1 cellular context compared by ENCODE assay signal in the genomic region with DNA sequence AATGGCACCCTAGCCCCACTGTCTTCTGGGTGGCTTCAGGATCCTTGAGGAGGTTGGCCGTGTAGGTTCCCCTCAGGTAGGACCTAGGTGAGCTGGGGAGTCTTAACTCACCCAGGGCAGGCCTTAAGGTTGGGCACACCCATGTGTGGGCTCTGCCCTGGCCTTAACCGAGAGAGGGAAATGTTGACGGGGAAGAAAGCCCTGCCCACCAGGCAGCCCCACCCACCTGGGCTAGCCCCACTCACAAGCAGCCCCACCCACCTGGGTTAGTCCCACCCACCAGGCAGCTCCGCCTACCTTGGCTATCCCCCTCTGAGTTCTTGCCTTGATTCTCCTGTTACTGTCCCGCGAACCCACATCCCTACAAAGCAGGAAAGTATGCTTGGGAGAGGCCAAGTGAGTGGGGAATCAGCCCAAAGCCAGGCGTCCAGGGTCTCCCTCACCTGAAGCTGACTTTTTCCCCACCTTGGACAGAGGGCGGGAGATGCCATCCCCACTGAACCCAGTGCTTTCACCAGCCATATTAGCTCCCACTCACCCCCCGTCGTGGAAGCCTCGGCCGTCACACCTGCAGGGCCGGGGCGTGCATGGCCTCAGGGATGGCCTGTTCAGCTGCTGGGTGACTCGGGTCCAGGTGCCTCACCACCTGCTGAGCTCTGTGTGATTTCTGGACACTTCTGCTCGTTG.
TF ChIP-seq lines count a peak whose summit lies in the region.

TSS of gene MYEOV (plus strand) at position 337 of the 687 bp plus-strand sequence. CDS start 1,200 bp downstream, outside the sequence.

TF ChIP-seq in HCT116, 20 proteins besides CTCF, POLR2A, EP300 and RAD21 (continued from another document):
- TF ChIP-seq ZBTB33 (IDR thresholded peaks at IDR 0.05; ENCODE audit: extremely low read depth, insufficient replicate concordance, low read length) (peak; percentile 14), TCF7L2 (IDR thresholded peaks at IDR 0.05; ENCODE audit: borderline replicate concordance, extremely low read depth, insufficient read depth, insufficient read length) (no peak), SP1 (IDR thresholded peaks at IDR 0.05; ENCODE audit: low read depth) (no peak), ATF3 (IDR thresholded peaks at IDR 0.05) (no peak), CBX3 (IDR thresholded peaks at IDR 0.05; ENCODE audit: low read depth) (no peak), EGR1 (IDR thresholded peaks at IDR 0.05; ENCODE audit: low read depth) (no peak), ZNF274 (IDR thresholded peaks at IDR 0.05; ENCODE audit: low read depth, low read length) (no peak)
